In the genomic region with DNA sequence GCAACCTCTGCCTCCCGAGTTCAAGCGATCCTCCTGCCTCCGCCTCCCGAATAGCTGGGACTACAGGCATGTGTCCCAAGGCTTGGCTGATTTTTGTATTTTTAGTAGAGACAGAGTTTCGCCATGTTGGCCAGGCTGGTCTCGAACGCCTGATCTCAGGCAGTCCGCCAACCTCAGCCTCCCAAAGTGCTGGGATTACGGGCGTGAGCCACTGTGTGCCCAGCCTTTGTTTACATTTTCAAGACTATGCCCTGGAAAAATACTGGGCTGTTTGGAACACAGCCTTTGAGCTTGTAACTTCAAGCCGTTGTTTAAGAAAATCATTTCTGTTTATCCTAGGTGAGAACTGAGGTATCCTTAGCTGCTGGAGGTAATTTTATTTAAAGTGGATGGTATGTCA, we compare ENCODE assay signal across 11 cellular contexts. TPM values are rescaled to one million over a fixed set of nuclear protein-coding genes. Genes with fewer than 3 reads are reported as not detected.
A peak's percentile ranks its signal among the peaks of the same experiment; 100 is the strongest.
DNase-seq lines count a peak whose midpoint lies in the region; ATAC-seq lines count a peak whose summit lies in the region.
"Had no signal": no experiment of that assay in that cellular context is flagged by ENCODE, and none has a peak within 500 bp of the region (broad histone marks: within the 10 kb centered on the region; RNA-seq: fewer than 3 reads in every experiment).

No MANE protein-coding gene starts in this region.

- no peak overlapping the region for H3K4me3 Mint-ChIP-seq in activated CD4-positive, alpha-beta T cell treated with anti-CD3 and anti-CD28 coated beads for 36 hours

- no peaks in the 10 kb centered on the region for H3K27me3 Mint-ChIP-seq in activated CD4-positive, alpha-beta T cell treated with anti-CD3 and anti-CD28 coated beads for 36 hours

- no peaks in the 10 kb centered on the region for H3K27me3 ChIP-seq in stomach smooth muscle (ENCODE audit: control insufficient read depth in 1 of 2, insufficient read depth in 2 of 2, low read length in 2 of 2)
- H3K27me3 ChIP-seq: neutrophil had no signal

- ATAC-seq in activated CD4-positive, alpha-beta T cell treated with anti-CD3 and anti-CD28 coated beads for 36 hours = no peak
- ATAC-seq in left colon = peak; percentile 65

- intact Hi-C loops in activated CD4-positive, alpha-beta T cell treated with anti-CD3 and anti-CD28 coated beads for 36 hours (cut with DNase I, micrococcal nuclease) = loop anchor here (5.0 to 10.0 kb wide), 3 partner anchors 35 to 528 kb away; partner anchors contain the start of gene ZNF3 (in 1 of the 2)
- intact Hi-C loops in left colon (cut with DNase I, micrococcal nuclease) = no loop called here

- peak overlapping the region in 1 of 2 donors; percentile 36 for H3K4me3 ChIP-seq in stomach smooth muscle (ENCODE audit: low read length in 2 of 2)

- H3K27ac Mint-ChIP-seq in activated CD4-positive, alpha-beta T cell treated with anti-CD3 and anti-CD28 coated beads for 36 hours = peak overlapping the region; percentile 5

- no peaks in the 10 kb centered on the region for H3K36me3 ChIP-seq in stomach smooth muscle (ENCODE audit: control insufficient read depth in 2 of 2, insufficient read depth in 2 of 2, low read length in 2 of 2)

- H3K9ac ChIP-seq in stomach smooth muscle (ENCODE audit: low read length in 2 of 2) = peak overlapping the region in 1 of 2 donors; percentile 45

- DNase-seq in activated CD4-positive, alpha-beta T cell treated with anti-CD3 and anti-CD28 coated beads for 36 hours = no peak
- DNase-seq in activated CD4-positive, alpha-beta T cell treated with anti-CD3 and anti-CD28 coated beads, Interleukin-2, amount 50 U/mL, for 4 hours = no peak
- DNase-seq in left colon (peak; percentile 68 to 70), NCI-H774 (lab: John Stamatoyannopoulos, UW) (no peak), GOT3 (lab: John Stamatoyannopoulos, UW) (no peak), CD1c-positive myeloid dendritic cell (ENCODE audit: extremely low spot score) (no peak)
- DNase-seq: NCI-H1092 had no signal

- H3K9me3 ChIP-seq in stomach smooth muscle (ENCODE audit: control insufficient read depth in 2 of 2, low read length in 2 of 2) = no peaks in the 10 kb centered on the region
- H3K9me3 ChIP-seq: neutrophil had no signal

- peak overlapping the region; percentile 97 for H3K27ac ChIP-seq in angular gyrus (ENCODE audit: low read depth, low read length)
- peak overlapping the region; percentile 33 for H3K27ac ChIP-seq in stomach smooth muscle (ENCODE audit: low read length)

- no peaks in the 10 kb centered on the region for H3K9me3 Mint-ChIP-seq in activated CD4-positive, alpha-beta T cell treated with anti-CD3 and anti-CD28 coated beads for 36 hours (ENCODE audit: low read depth)

- POLR2A ChIA-PET in activated CD4-positive, alpha-beta T cell treated with anti-CD3 and anti-CD28 coated beads for 36 hours (lab: Charles Lee) = no interaction called here

- H3K36me3 Mint-ChIP-seq in activated CD4-positive, alpha-beta T cell treated with anti-CD3 and anti-CD28 coated beads for 36 hours (ENCODE audit: low read depth) = peaks cover 32% of the 10 kb centered on the region

- CTCF ChIA-PET in activated CD4-positive, alpha-beta T cell treated with anti-CD3 and anti-CD28 coated beads for 36 hours (lab: Charles Lee) = interaction anchor here (0.7 to 1.2 kb wide), 4 partner anchors 25 to 104 kb away, joined by 3 to 6 read pairs (median 3); no protein-coding TSS in a partner anchor

- H3K4me1 Mint-ChIP-seq in activated CD4-positive, alpha-beta T cell treated with anti-CD3 and anti-CD28 coated beads for 36 hours = peaks cover 66% of the 10 kb centered on the region

- H3K4me1 ChIP-seq in stomach smooth muscle (ENCODE audit: control insufficient read depth, insufficient read depth, low read length) = peaks cover 28% of the 10 kb centered on the region

RNA-seq across cellular contexts. Expression of gene ZKSCAN1, which starts 1.9 kb away (rescaled TPM):
- 10 to 100 TPM; 45.2 to 62.9 TPM for total RNA-seq in activated CD4-positive, alpha-beta T cell treated with anti-CD3 and anti-CD28 coated beads for 36 hours
- 100 to 1,000 TPM; 127 to 133 TPM for total RNA-seq in left colon

RNA-seq across cellular contexts. Expression of gene ZSCAN21, which starts 32.3 kb away (rescaled TPM):
- total RNA-seq in activated CD4-positive, alpha-beta T cell treated with anti-CD3 and anti-CD28 coated beads for 36 hours = 1 to 10 TPM; 6.4 to 7.4 TPM
- 1 to 10 TPM; 6.7 to 7.1 TPM for total RNA-seq in left colon

RNA-seq across cellular contexts. Expression of gene AZGP1, which starts 41.5 kb away (rescaled TPM):
- not detected for total RNA-seq in activated CD4-positive, alpha-beta T cell treated with anti-CD3 and anti-CD28 coated beads for 36 hours
- 1 to 10 TPM; 3.4 to 4.8 TPM for total RNA-seq in left colon
- total RNA-seq: glomerular endothelial cell had no signal

Comparison
In these comparisons a context has a peak if more than half of its experiments do, and no peak if none do; other contexts are left out.
1. DNase-seq: peak in left colon (2 of 2); none in activated CD4-positive, alpha-beta T cell treated with anti-CD3 and anti-CD28 coated beads for 36 hours (single experiment), activated CD4-positive, alpha-beta T cell treated with anti-CD3 and anti-CD28 coated beads, Interleukin-2, amount 50 U/mL, for 4 hours (0 of 2), NCI-H774 (single experiment), GOT3 (single experiment) and CD1c-positive myeloid dendritic cell (single experiment).
2. intact Hi-C loops: an anchor here in activated CD4-positive, alpha-beta T cell treated with anti-CD3 and anti-CD28 coated beads for 36 hours (5.0 to 10.0 kb wide); none called in left colon.